ENCODE assay signal across 17 cellular contexts in genomic region chr2:220302756-220303155, GRCh38.
"Had no signal": no experiment of that assay in that cellular context is flagged by ENCODE, and none has a peak within 500 bp of the region (broad histone marks: within the 10 kb centered on the region; RNA-seq: fewer than 3 reads in every experiment).

No MANE protein-coding gene starts in this region.

- ATAC-seq: foreskin keratinocyte, gastroesophageal sphincter, heart left ventricle, left cardiac atrium, left lung, left ventricle myocardium superior, lower lobe of right lung had no signal

- H3K9me3 ChIP-seq: esophagus muscularis mucosa, gastroesophageal sphincter, heart left ventricle, left lung, lower lobe of right lung had no signal

- H2AFZ ChIP-seq: hepatocyte had no signal

- H3K27ac ChIP-seq: coronary artery, dorsolateral prefrontal cortex, esophagus muscularis mucosa, foreskin keratinocyte, gastroesophageal sphincter, heart left ventricle, hepatocyte, left lung, lower lobe of right lung had no signal

- H3K4me3 ChIP-seq: coronary artery, dorsolateral prefrontal cortex, esophagus muscularis mucosa, gastroesophageal sphincter, heart left ventricle, hepatocyte, left lung, lower lobe of right lung had no signal

- H3K27me3 ChIP-seq: dorsolateral prefrontal cortex, esophagus muscularis mucosa, foreskin keratinocyte, gastroesophageal sphincter, heart left ventricle, left lung had no signal

- H3K4me1 ChIP-seq: esophagus muscularis mucosa, foreskin keratinocyte, gastroesophageal sphincter, heart left ventricle, left lung, lower lobe of right lung had no signal

- H3K36me3 ChIP-seq: esophagus muscularis mucosa, gastroesophageal sphincter, heart left ventricle, left lung, lower lobe of right lung had no signal

- DNase-seq: dermis blood vessel endothelial cell; dorsolateral prefrontal cortex; effector CD4-positive, alpha-beta T cell; effector memory CD4-positive, alpha-beta T cell; foreskin keratinocyte; heart left ventricle; hypothalamus; immature natural killer cell; left cardiac atrium; left lung; left ventricle myocardium superior; lower lobe of right lung; midbrain had no signal

- H3K4me2 ChIP-seq: hepatocyte had no signal

- H3K79me2 ChIP-seq: hepatocyte had no signal
